In the genomic region with DNA sequence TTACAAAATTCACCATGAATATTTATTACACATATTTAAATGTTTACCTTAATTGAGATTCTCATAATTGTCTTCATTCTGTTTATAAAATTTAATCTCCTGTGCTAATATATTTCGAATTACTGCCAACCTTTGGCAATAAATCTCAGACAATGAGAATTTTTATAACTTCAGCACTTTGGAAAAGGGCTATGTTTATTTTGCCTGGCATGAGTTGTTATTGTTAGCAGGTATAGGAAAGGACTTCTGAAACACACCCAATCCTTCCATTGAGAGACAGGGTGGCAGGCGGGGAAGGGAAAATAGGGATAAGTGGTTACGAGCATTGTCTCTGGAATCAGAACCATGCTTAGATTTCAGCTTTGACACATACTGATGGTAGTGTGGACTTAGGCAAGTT, we compare ENCODE assay signal across 33 cellular contexts. TPM values are rescaled to one million over a fixed set of nuclear protein-coding genes. Genes with fewer than 3 reads are reported as not detected.
"Had no signal": no experiment of that assay in that cellular context is flagged by ENCODE, and none has a peak within 500 bp of the region (broad histone marks: within the 10 kb centered on the region; RNA-seq: fewer than 3 reads in every experiment).

No MANE protein-coding gene starts in this region.

- H3K27me3 ChIP-seq: adrenal gland, body of pancreas, brain microvascular endothelial cell, breast epithelium had no signal

- H3K9me3 ChIP-seq: adrenal gland, body of pancreas had no signal

- H3K4me3 ChIP-seq: adrenal gland, body of pancreas, breast epithelium had no signal

- ATAC-seq: activated CD8-positive, alpha-beta T cell treated with anti-CD3 and anti-CD28 coated beads for 36 hours; activated naive CD4-positive, alpha-beta T cell treated with anti-CD3 and anti-CD28 coated beads, Interleukin-2, amount 50 U/mL, for 72 hours; activated T-cell treated with anti-CD3 and anti-CD28 coated beads, Interleukin-2, amount 50 U/mL, for 4 hours; activated T-cell treated with anti-CD3 and anti-CD28 coated beads, Interleukin-2, amount 50 U/mL, for 72 hours; activated T-helper 17 cell treated with anti-CD3 and anti-CD28 coated beads, Interleukin-2, amount 50 U/mL, for 72 hours; body of pancreas had no signal

- H3K36me3 ChIP-seq: adrenal gland, brain microvascular endothelial cell, breast epithelium had no signal

- H3K27ac ChIP-seq: adrenal gland, body of pancreas, brain microvascular endothelial cell, breast epithelium, VCaP had no signal

- H3K4me1 ChIP-seq: adrenal gland, breast epithelium had no signal

- DNase-seq: activated B cell treated with CpG ODN at 0.5 μM for 24 hours; activated CD4-positive, alpha-beta memory T cell treated with anti-CD3 and anti-CD28 coated beads for 36 hours; activated CD4-positive, alpha-beta T cell treated with anti-CD3 and anti-CD28 coated beads for 4 hours; activated CD4-positive, alpha-beta T cell treated with anti-CD3 and anti-CD28 coated beads, Interleukin-2, amount 10 ng/mL, durations not matched to agents 24 days and 14 days; activated CD4-positive, alpha-beta T cell treated with anti-CD3 and anti-CD28 coated beads, Interleukin-2, amount 50 U/mL, for 1 hour; activated CD4-positive, alpha-beta T cell treated with anti-CD3 and anti-CD28 coated beads, Interleukin-2, amount 50 U/mL, for 4 hours; activated CD4-positive, CD25-positive, alpha-beta regulatory T cell treated with anti-CD3 and anti-CD28 coated beads, Interleukin-2, amount 50 U/mL, for 72 hours; activated CD8-positive, alpha-beta memory T cell treated with anti-CD3 and anti-CD28 coated beads, Interleukin-2, amount 50 U/mL, for 4 hours; activated CD8-positive, alpha-beta T cell treated with anti-CD3 and anti-CD28 coated beads for 36 hours; activated effector memory CD4-positive, alpha-beta T cell treated with anti-CD3 and anti-CD28 coated beads, Interleukin-2, amount 50 U/mL, for 16 hours; activated gamma-delta T cell treated with Interleukin-2 at 50 U/mL for 16 hours; activated naive CD4-positive, alpha-beta T cell; activated naive CD4-positive, alpha-beta T cell treated with anti-CD3 and anti-CD28 coated beads for 36 hours; activated naive CD4-positive, alpha-beta T cell treated with anti-CD3 and anti-CD28 coated beads, Interleukin-2, amount 50 U/mL, for 16 hours; activated naive CD8-positive, alpha-beta T cell treated with anti-CD3 and anti-CD28 coated beads for 36 hours; activated T-cell treated with anti-CD3 and anti-CD28 coated beads for 4 hours; activated T-cell treated with anti-CD3 and anti-CD28 coated beads, Interleukin-2, amount 50 U/mL, for 1 hour; activated T-cell treated with anti-CD3 and anti-CD28 coated beads, Interleukin-2, amount 50 U/mL, for 4 hours; activated T-cell treated with anti-CD3 and anti-CD28 coated beads, Interleukin-2, amount 50 U/mL, for 72 hours; adrenal gland; amniotic stem cell; aorta; brain microvascular endothelial cell; central memory CD4-positive, alpha-beta T cell; T-helper 2 cell; T-helper 9 cell had no signal

RNA-seq across cellular contexts. Expression of a gene that starts 12.1 kb away (rescaled TPM):
- total RNA-seq: activated B cell treated with CpG ODN at 0.5 μM for 24 hours; activated CD4-positive, alpha-beta memory T cell treated with anti-CD3 and anti-CD28 coated beads for 36 hours; activated CD4-positive, alpha-beta T cell treated with anti-CD3 and anti-CD28 coated beads, Interleukin-2, amount 10 ng/mL, durations not matched to agents 24 days and 14 days; activated CD8-positive, alpha-beta memory T cell treated with anti-CD3 and anti-CD28 coated beads for 36 hours; activated CD8-positive, alpha-beta T cell treated with anti-CD3 and anti-CD28 coated beads for 36 hours; activated naive CD4-positive, alpha-beta T cell treated with anti-CD3 and anti-CD28 coated beads for 36 hours; activated naive CD8-positive, alpha-beta T cell treated with anti-CD3 and anti-CD28 coated beads for 36 hours; activated T-helper 1 cell treated with anti-CD3 and anti-CD28 coated beads, Interleukin-12 subunit alpha, Interleukin-12 subunit beta, Interleukin-2, Interleukin-4 antibody, amounts not matched to agents 30 ng/mL and 10 ng/mL and 1 ng/mL, durations not matched to agents 14 hours and 24 hours and 36 hours; activated T-helper 17 cell treated with anti-CD3 and anti-CD28 coated beads, Interleukin-2, amount 50 U/mL, for 72 hours had no signal
